Comparison of ENCODE assay signal across 18 cellular contexts in the genomic region with DNA sequence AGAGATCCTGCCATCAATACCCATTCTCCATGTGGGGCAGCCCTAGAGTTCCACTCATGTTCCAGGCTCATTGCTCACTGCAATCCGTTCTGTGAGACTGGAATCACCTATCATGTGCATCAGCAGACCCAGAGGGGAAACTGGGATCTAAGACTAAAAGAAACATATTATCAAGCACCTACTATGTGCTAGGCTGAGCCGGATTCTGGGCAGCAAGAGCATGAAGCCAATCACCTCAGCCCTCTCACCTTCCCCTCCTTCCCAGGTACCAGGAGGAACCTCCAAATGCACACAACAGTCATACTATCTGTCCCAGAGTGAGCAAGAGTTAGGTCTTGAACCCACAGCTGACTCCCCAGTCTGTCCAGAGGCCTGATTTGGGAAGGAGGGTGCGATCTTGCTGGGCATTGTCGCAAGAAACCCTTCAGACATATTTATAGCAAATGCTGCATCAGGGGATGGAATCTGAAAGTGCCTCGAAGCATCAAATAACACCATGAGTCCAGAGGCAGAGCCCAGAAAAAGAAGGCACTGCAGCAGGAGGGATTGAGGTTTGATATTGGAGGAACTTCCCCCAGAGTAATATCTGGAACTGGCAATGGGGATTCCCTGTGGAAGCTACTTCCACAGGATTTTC. TPM values are rescaled to one million over a fixed set of nuclear protein-coding genes. Genes with fewer than 3 reads are reported as not detected.
DNase-seq lines count a peak whose midpoint lies in the region; ATAC-seq and TF ChIP-seq lines count a peak whose summit lies in the region.
"Had no signal": no experiment of that assay in that cellular context is flagged by ENCODE, and none has a peak within 500 bp of the region (broad histone marks: within the 10 kb centered on the region; RNA-seq: fewer than 3 reads in every experiment).

No MANE protein-coding gene starts in this region.

- no peak overlapping the region for H3K23ac ChIP-seq in mesendoderm (ENCODE audit: low read length)

- H3K9ac ChIP-seq in mesendoderm (ENCODE audit: low read length) (no peak overlapping the region), stomach smooth muscle (ENCODE audit: low read length in 2 of 2) (no peak overlapping the region)
- H3K9ac ChIP-seq: BLaER1 had no signal

- peak overlapping the region; percentile 92 for H3K27ac Mint-ChIP-seq in HFFc6
- H3K27ac Mint-ChIP-seq: activated CD8-positive, alpha-beta T cell treated with anti-CD3 and anti-CD28 coated beads for 36 hours had no signal

- H3K36me3 ChIP-seq in breast epithelium = no peaks in the 10 kb centered on the region
- no peaks in the 10 kb centered on the region for H3K36me3 ChIP-seq in mesendoderm (ENCODE audit: control insufficient read depth, insufficient read depth, low read length)
- H3K36me3 ChIP-seq in stomach smooth muscle (ENCODE audit: control insufficient read depth in 2 of 2, insufficient read depth in 2 of 2, low read length in 2 of 2) = no peaks in the 10 kb centered on the region
- H3K36me3 ChIP-seq: BLaER1, SJCRH30 had no signal

- peak overlapping the region; percentile 27 for H3K56ac ChIP-seq in mesendoderm (ENCODE audit: low read length)

- TF ChIP-seq CTCF in HFFc6 (IDR thresholded peaks at IDR 0.05) = no peak
- no peak for TF ChIP-seq CTCF in breast epithelium (IDR thresholded peaks at IDR 0.05)

- no CpG with 5 or more reads among the region's 5 CpGs for WGBS in mesendoderm (ENCODE audit: extremely low coverage, insufficient coverage, low lambda C conversion rate)

- intact Hi-C loops in breast epithelium (cut with DNase I; ENCODE audit: low total_unique reads) = no loop called here

- no peak overlapping the region for H3K4me2 ChIP-seq in mesendoderm (ENCODE audit: low read length)
- H3K4me2 ChIP-seq: BLaER1 had no signal

- H3K79me1 ChIP-seq in mesendoderm (ENCODE audit: low read length) = no peaks in the 10 kb centered on the region

- H3K79me2 ChIP-seq in mesendoderm (ENCODE audit: control insufficient read depth, insufficient read depth, low read length) = no peaks in the 10 kb centered on the region

- H3K36me3 Mint-ChIP-seq in HFFc6 (ENCODE audit: low read depth) = no peaks in the 10 kb centered on the region; the same call in 1 of the 2 replicates

- no peak for TF ChIP-seq POLR2A in breast epithelium (IDR thresholded peaks at IDR 0.05)

- no peak overlapping the region for H2AK5ac ChIP-seq in mesendoderm (ENCODE audit: low read length)

- H2BK15ac ChIP-seq in mesendoderm (replicated peaks; ENCODE audit: low read depth) = no peak overlapping the region

- H3K27ac ChIP-seq in breast epithelium (peak overlapping the region; percentile 34 to 88), mesendoderm (ENCODE audit: low read depth, low read length) (no peak overlapping the region), stomach smooth muscle (ENCODE audit: low read length) (peak overlapping the region; percentile 18)
- H3K27ac ChIP-seq: BLaER1, epithelial cell of prostate, psoas muscle, SJCRH30 had no signal

- H3K4me1 Mint-ChIP-seq in HFFc6 (ENCODE audit: low read depth) = peaks cover 38% of the 10 kb centered on the region

- H3K27me3 Mint-ChIP-seq in HFFc6 (ENCODE audit: insufficient read depth) = no peaks in the 10 kb centered on the region

- DNase-seq in HFFc6 (no peak), breast epithelium (ENCODE audit: low spot score in 2 of 2) (no peak), mesendoderm (no peak), CD1c-positive myeloid dendritic cell (ENCODE audit: extremely low spot score) (no peak), NCI-H82 (lab: John Stamatoyannopoulos, UW) (no peak), pons (ENCODE audit: low spot score) (no peak)
- DNase-seq: activated CD8-positive, alpha-beta T cell treated with anti-CD3 and anti-CD28 coated beads for 36 hours; cortex of kidney; DND-41; NCI-H1417; psoas muscle; SJCRH30; substantia nigra had no signal

- H3K4me3 ChIP-seq in breast epithelium (no peak overlapping the region), mesendoderm (ENCODE audit: low read length) (no peak overlapping the region), stomach smooth muscle (ENCODE audit: low read length in 2 of 2) (no peak overlapping the region)
- H3K4me3 ChIP-seq: BLaER1, psoas muscle, SJCRH30 had no signal

- no peaks in the 10 kb centered on the region for H3K9me3 ChIP-seq in breast epithelium
- H3K9me3 ChIP-seq in stomach smooth muscle (ENCODE audit: control insufficient read depth in 2 of 2, low read length in 2 of 2) = no peaks in the 10 kb centered on the region
- H3K9me3 ChIP-seq: BLaER1, psoas muscle, SJCRH30 had no signal

- H2BK120ac ChIP-seq in mesendoderm (ENCODE audit: low read depth, low read length) = no peak overlapping the region

- H4K8ac ChIP-seq in mesendoderm (ENCODE audit: low read depth, low read length) = no peak overlapping the region

- no peaks in the 10 kb centered on the region for H3K9me3 Mint-ChIP-seq in HFFc6
- H3K9me3 Mint-ChIP-seq: activated CD8-positive, alpha-beta T cell treated with anti-CD3 and anti-CD28 coated beads for 36 hours had no signal

- no peak overlapping the region for H3K4ac ChIP-seq in mesendoderm (ENCODE audit: low read depth, low read length)

- no peak overlapping the region for H3K18ac ChIP-seq in mesendoderm (ENCODE audit: low read length)

- H4K5ac ChIP-seq in mesendoderm (ENCODE audit: low read length) = no peak overlapping the region

- ATAC-seq in HG03108 (IDR thresholded peaks at IDR 0.05; ENCODE audit: unreplicated experiment) = no peak
- ATAC-seq: activated CD8-positive, alpha-beta T cell treated with anti-CD3 and anti-CD28 coated beads for 36 hours; psoas muscle had no signal

- H3K27me3 ChIP-seq in breast epithelium (no peaks in the 10 kb centered on the region), mesendoderm (ENCODE audit: insufficient read depth, low read length, poor library complexity) (peaks cover 4% of the 10 kb centered on the region), stomach smooth muscle (ENCODE audit: control insufficient read depth in 1 of 2, insufficient read depth in 2 of 2, low read length in 2 of 2) (no peaks in the 10 kb centered on the region)
- H3K27me3 ChIP-seq: BLaER1, SJCRH30 had no signal

- H3K4me1 ChIP-seq in breast epithelium = peaks cover 8% of the 10 kb centered on the region in 2 donors
- no peaks in the 10 kb centered on the region for H3K4me1 ChIP-seq in mesendoderm (ENCODE audit: control insufficient read depth, low read depth, low read length)
- H3K4me1 ChIP-seq in stomach smooth muscle (ENCODE audit: control insufficient read depth, insufficient read depth, low read length) = peaks cover 45% of the 10 kb centered on the region

- peak overlapping the region; percentile 77 for H3K4me3 Mint-ChIP-seq in HFFc6
- H3K4me3 Mint-ChIP-seq: activated CD8-positive, alpha-beta T cell treated with anti-CD3 and anti-CD28 coated beads for 36 hours had no signal

- H2BK5ac ChIP-seq in mesendoderm (ENCODE audit: low read length) = no peak overlapping the region

RNA-seq across cellular contexts. Expression of a gene that starts 6.7 kb away (rescaled TPM):
- total RNA-seq in HFFc6 (2021; fragmentation: NEBNext Ultra II Directional; extraction: Animal tissue kit (Norgen Biotek cat#: 25700)) = 10 to 100 TPM; 32.3 to 44.4 (median 38.4) TPM
- 10 to 100 TPM in 2 of 3 donors, 1 to 10 TPM in 1; 4.0 to 17.0 (median 10.8) TPM for total RNA-seq in breast epithelium
- polyA plus RNA-seq in mesendoderm (2013, experiment 1 of 2) = 1.3 TPM
- 1.8 TPM for polyA plus RNA-seq in mesendoderm (2013, experiment 2 of 2)

RNA-seq across cellular contexts. Expression of a gene that starts 22.7 kb away (rescaled TPM):
- 10 to 100 TPM; 20.3 to 31.6 (median 22.4) TPM for total RNA-seq in HFFc6 (2021; fragmentation: NEBNext Ultra II Directional; extraction: Animal tissue kit (Norgen Biotek cat#: 25700))
- 10 to 100 TPM; 42.0 to 61.4 (median 46.7) TPM for total RNA-seq in breast epithelium
- 2.0 TPM for polyA plus RNA-seq in mesendoderm (2013, experiment 1 of 2)
- 2.2 TPM for polyA plus RNA-seq in mesendoderm (2013, experiment 2 of 2)
- total RNA-seq: activated CD8-positive, alpha-beta T cell treated with anti-CD3 and anti-CD28 coated beads for 36 hours had no signal

RNA-seq across cellular contexts. Expression of a gene that starts 40.4 kb away (rescaled TPM):
- total RNA-seq in HFFc6 (2021; fragmentation: NEBNext Ultra II Directional; extraction: Animal tissue kit (Norgen Biotek cat#: 25700)) = 10 to 100 TPM; 57.4 to 84.1 (median 69.8) TPM
- total RNA-seq in breast epithelium = 10 to 100 TPM; 65.4 to 89.9 (median 76.0) TPM
- 85.7 TPM for polyA plus RNA-seq in mesendoderm (2013, experiment 1 of 2)
- 84.5 TPM for polyA plus RNA-seq in mesendoderm (2013, experiment 2 of 2)

RNA-seq across cellular contexts. Expression of a gene that starts 54.1 kb away (rescaled TPM):
- total RNA-seq in HFFc6 (2021; fragmentation: NEBNext Ultra II Directional; extraction: Animal tissue kit (Norgen Biotek cat#: 25700)) = under 1 TPM in 4 of 6 experiments, not detected in 2; 0.12 to 0.68 (median 0.18) TPM
- 1 to 10 TPM; 1.1 to 5.4 (median 3.3) TPM for total RNA-seq in breast epithelium
- polyA plus RNA-seq in mesendoderm (2013, experiment 1 of 2) = 0.76 TPM
- polyA plus RNA-seq in mesendoderm (2013, experiment 2 of 2) = 0.84 TPM
- total RNA-seq: LHCN-M2 had no signal
